8 cellular contexts compared by ENCODE assay signal in the genomic region with DNA sequence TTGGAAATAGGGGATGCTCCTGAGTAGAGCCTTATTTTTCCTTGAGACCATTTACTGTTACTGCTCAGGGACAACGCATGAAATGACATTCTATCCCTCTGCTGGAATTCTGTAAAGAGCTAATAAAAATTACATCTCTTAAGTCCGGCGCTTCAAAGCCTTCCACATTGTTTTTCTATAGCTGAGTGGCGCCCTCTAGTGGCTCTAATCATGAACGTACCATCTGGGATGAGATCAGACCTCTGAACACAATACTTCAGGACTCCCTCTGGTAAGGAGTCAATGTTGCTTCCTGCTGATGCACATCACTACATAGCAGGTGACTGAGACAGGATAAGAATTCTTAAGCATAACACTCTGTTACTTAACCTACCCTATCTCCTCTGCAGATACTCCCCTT. TPM values are rescaled to one million over a fixed set of nuclear protein-coding genes. Genes with fewer than 3 reads are reported as not detected.
DNase-seq lines count a peak whose midpoint lies in the region; ATAC-seq and TF ChIP-seq lines count a peak whose summit lies in the region.

No MANE protein-coding gene starts in this region.

- no peak overlapping the region for H3K4me2 ChIP-seq in GM23338

- H4K20me1 ChIP-seq in GM23338 (replicated peaks; ENCODE audit: insufficient read depth), result no peaks in the 10 kb centered on the region

- H3K36me3 Mint-ChIP-seq in GM23338 (ENCODE audit: low read depth), result no peaks in the 10 kb centered on the region; the same call in 2 of the 3 replicates

- no peaks in the 10 kb centered on the region for H3K27me3 ChIP-seq in GM23338 (ENCODE audit: insufficient read depth)

- H3K4me3 Mint-ChIP-seq in GM23338, result no peak overlapping the region

- no peak overlapping the region for H3K27ac ChIP-seq in GM23338 (ENCODE audit: low read depth)

- H3K9me3 Mint-ChIP-seq in GM23338, result no peaks in the 10 kb centered on the region

- no peak overlapping the region for H3K27ac Mint-ChIP-seq in GM23338

- no peaks in the 10 kb centered on the region for H3F3A ChIP-seq in GM23338 (replicated peaks; ENCODE audit: low read depth)

- CTCF ChIA-PET in GM10248 (lab: Yijun Ruan, JAX), result interaction anchor here (0.7 to 2.5 kb wide), 11 partner anchors 8 to 319 kb away, joined by 3 to 10 read pairs (median 4); no protein-coding TSS in a partner anchor

- TF ChIP-seq CTCF in GM10248 (IDR thresholded peaks at IDR 0.05; ENCODE audit: control extremely low read depth, extremely low read depth, low read depth, missing control alignments) (peak; percentile 50), GM23338 (conservative IDR thresholded peaks at IDR 0.05; ENCODE audit: low read depth in 2 of 2) (peak; percentile 63 to 67), astrocyte of the cerebellum (IDR thresholded peaks at IDR 0.05; ENCODE audit: low read depth, low read length, missing control alignments) (peak; percentile 59)

- H3K4me1 Mint-ChIP-seq in GM23338, result no peaks in the 10 kb centered on the region

- H2AFZ ChIP-seq in GM23338, result no peak overlapping the region

- POLR2A ChIA-PET in GM10248 (lab: Yijun Ruan, JAX), result no interaction called here

- no peaks in the 10 kb centered on the region for H3K36me3 ChIP-seq in GM23338 (ENCODE audit: insufficient read depth)

- in situ Hi-C loops in astrocyte of the cerebellum (cut with HindIII; ENCODE audit: low sequenced_read_pairs), result no loop called here

- H3K4me3 ChIP-seq in GM23338 (no peak overlapping the region), astrocyte of the cerebellum (ENCODE audit: low read depth, low read length) (no peak overlapping the region)

- peak; percentile 81 for ATAC-seq in GM23338

- no peaks in the 10 kb centered on the region for H3K27me3 Mint-ChIP-seq in GM23338 (ENCODE audit: insufficient read depth, low read depth, poor library complexity)

- DNase-seq in GM10248 (ENCODE audit: extremely low spot score), result no peak
- peak; percentile 75 for DNase-seq in GM23338 (ENCODE audit: low spot score)
- peak; percentile 66 for DNase-seq in M059J (ENCODE audit: low read depth)
- peak in 4 of 5 donors; percentile 23 to 53 (median 36) for DNase-seq in T-helper 1 cell
- peak; percentile 28 for DNase-seq in astrocyte of the cerebellum (ENCODE audit: low read depth)
- DNase-seq in iris pigment epithelial cell (ENCODE audit: low read depth), result peak; percentile 60
- DNase-seq in stimulated activated CD4-positive, alpha-beta T cell treated with anti-CD3 and anti-CD28 coated beads, Interleukin-4, amount 100 ng/mL, for 48 hours (ENCODE audit: low read depth in 2 of 2), result peak; percentile 24 to 30
- no peak for DNase-seq in NCI-H774 (lab: John Stamatoyannopoulos, UW)

- no peaks in the 10 kb centered on the region for H3K4me1 ChIP-seq in GM23338 (ENCODE audit: insufficient read depth)

- H3K79me2 ChIP-seq in GM23338 (replicated peaks; ENCODE audit: insufficient read depth), result no peaks in the 10 kb centered on the region

- H3K9me2 ChIP-seq in GM23338 (ENCODE audit: insufficient read depth), result no peaks in the 10 kb centered on the region

TF ChIP-seq in GM23338, 12 proteins besides CTCF, POLR2A, EP300 and RAD21 (continues in another document):
- TF ChIP-seq POLR2AphosphoS5 (IDR thresholded peaks at IDR 0.05; ENCODE audit: low read depth) (no peak), EZH2 (IDR thresholded peaks at IDR 0.05; ENCODE audit: low read depth, unreplicated experiment) (no peak), NANOG (IDR thresholded peaks at IDR 0.05; ENCODE audit: borderline replicate concordance) (no peak), ZNF331 (CRISPR knock-in tag; IDR thresholded peaks at IDR 0.05; ENCODE audit: low read depth) (no peak), CREB1 (CRISPR knock-in tag; IDR thresholded peaks at IDR 0.05; ENCODE audit: low read depth) (no peak)
- TF ChIP-seq, protein P1, sequence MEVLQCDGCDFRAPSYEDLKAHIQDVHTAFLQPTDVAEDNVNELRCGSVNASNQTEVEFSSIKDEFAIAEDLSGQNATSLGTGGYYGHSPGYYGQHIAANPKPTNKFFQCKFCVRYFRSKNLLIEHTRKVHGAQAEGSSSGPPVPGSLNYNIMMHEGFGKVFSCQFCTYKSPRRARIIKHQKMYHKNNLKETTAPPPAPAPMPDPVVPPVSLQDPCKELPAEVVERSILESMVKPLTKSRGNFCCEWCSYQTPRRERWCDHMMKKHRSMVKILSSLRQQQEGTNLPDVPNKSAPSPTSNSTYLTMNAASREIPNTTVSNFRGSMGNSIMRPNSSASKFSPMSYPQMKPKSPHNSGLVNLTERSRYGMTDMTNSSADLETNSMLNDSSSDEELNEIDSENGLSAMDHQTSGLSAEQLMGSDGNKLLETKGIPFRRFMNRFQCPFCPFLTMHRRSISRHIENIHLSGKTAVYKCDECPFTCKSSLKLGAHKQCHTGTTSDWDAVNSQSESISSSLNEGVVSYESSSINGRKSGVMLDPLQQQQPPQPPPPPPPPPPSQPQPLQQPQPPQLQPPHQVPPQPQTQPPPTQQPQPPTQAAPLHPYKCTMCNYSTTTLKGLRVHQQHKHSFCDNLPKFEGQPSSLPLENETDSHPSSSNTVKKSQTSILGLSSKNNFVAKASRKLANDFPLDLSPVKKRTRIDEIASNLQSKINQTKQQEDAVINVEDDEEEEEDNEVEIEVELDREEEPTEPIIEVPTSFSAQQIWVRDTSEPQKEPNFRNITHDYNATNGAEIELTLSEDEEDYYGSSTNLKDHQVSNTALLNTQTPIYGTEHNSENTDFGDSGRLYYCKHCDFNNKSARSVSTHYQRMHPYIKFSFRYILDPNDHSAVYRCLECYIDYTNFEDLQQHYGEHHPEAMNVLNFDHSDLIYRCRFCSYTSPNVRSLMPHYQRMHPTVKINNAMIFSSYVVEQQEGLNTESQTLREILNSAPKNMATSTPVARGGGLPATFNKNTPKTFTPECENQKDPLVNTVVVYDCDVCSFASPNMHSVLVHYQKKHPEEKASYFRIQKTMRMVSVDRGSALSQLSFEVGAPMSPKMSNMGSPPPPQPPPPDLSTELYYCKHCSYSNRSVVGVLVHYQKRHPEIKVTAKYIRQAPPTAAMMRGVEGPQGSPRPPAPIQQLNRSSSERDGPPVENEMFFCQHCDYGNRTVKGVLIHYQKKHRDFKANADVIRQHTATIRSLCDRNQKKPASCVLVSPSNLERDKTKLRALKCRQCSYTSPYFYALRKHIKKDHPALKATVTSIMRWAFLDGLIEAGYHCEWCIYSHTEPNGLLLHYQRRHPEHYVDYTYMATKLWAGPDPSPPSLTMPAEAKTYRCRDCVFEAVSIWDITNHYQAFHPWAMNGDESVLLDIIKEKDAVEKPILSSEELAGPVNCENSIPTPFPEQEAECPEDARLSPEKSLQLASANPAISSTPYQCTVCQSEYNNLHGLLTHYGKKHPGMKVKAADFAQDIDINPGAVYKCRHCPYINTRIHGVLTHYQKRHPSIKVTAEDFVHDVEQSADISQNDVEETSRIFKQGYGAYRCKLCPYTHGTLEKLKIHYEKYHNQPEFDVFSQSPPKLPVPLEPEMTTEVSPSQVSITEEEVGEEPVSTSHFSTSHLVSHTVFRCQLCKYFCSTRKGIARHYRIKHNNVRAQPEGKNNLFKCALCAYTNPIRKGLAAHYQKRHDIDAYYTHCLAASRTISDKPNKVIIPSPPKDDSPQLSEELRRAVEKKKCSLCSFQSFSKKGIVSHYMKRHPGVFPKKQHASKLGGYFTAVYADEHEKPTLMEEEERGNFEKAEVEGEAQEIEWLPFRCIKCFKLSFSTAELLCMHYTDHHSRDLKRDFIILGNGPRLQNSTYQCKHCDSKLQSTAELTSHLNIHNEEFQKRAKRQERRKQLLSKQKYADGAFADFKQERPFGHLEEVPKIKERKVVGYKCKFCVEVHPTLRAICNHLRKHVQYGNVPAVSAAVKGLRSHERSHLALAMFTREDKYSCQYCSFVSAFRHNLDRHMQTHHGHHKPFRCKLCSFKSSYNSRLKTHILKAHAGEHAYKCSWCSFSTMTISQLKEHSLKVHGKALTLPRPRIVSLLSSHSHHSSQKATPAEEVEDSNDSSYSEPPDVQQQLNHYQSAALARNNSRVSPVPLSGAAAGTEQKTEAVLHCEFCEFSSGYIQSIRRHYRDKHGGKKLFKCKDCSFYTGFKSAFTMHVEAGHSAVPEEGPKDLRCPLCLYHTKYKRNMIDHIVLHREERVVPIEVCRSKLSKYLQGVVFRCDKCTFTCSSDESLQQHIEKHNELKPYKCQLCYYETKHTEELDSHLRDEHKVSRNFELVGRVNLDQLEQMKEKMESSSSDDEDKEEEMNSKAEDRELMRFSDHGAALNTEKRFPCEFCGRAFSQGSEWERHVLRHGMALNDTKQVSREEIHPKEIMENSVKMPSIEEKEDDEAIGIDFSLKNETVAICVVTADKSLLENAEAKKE (CRISPR knock-in tag; IDR thresholded peaks at IDR 0.05), result no peak
- TF ChIP-seq, protein P2, sequence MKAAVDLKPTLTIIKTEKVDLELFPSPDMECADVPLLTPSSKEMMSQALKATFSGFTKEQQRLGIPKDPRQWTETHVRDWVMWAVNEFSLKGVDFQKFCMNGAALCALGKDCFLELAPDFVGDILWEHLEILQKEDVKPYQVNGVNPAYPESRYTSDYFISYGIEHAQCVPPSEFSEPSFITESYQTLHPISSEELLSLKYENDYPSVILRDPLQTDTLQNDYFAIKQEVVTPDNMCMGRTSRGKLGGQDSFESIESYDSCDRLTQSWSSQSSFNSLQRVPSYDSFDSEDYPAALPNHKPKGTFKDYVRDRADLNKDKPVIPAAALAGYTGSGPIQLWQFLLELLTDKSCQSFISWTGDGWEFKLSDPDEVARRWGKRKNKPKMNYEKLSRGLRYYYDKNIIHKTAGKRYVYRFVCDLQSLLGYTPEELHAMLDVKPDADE (IDR thresholded peaks at IDR 0.05), result no peak

RNA-seq across cellular contexts. Expression of a gene that starts 6.0 kb away (rescaled TPM):
- total RNA-seq in GM23338 (2014; rRNA removed; shearing (Covaris generic)), result 1.6 and 5.2 TPM in 2 replicates
- polyA plus RNA-seq in GM23338 (2016; fragmentation: Nextera tagmentation; extraction: Ambion mirVana), result 144 and 155 TPM in 2 replicates
- 3.1 and 3.7 TPM in 2 replicates for total RNA-seq in M059J (2014; rRNA removed; shearing (Covaris generic))

RNA-seq across cellular contexts. Expression of a gene that starts 6.2 kb away (rescaled TPM):
- 54.3 and 60.8 TPM in 2 replicates for total RNA-seq in GM23338 (2014; rRNA removed; shearing (Covaris generic))
- polyA plus RNA-seq in GM23338 (2016; fragmentation: Nextera tagmentation; extraction: Ambion mirVana), result 52.3 and 61.1 TPM in 2 replicates
- total RNA-seq in M059J (2014; rRNA removed; shearing (Covaris generic)), result 168 and 189 TPM in 2 replicates

Comparison
In these comparisons a context has a peak if more than half of its experiments do, and no peak if none do; other contexts are left out.
1. DNase-seq: peak in GM23338 (single experiment), M059J (single experiment), T-helper 1 cell (4 of 5), astrocyte of the cerebellum (single experiment), iris pigment epithelial cell (single experiment) and stimulated activated CD4-positive, alpha-beta T cell treated with anti-CD3 and anti-CD28 coated beads, Interleukin-4, amount 100 ng/mL, for 48 hours (2 of 2); none in GM10248 (single experiment) and NCI-H774 (single experiment).
2. Peak in every context shown above with its lines, with median percentiles within 50 percentile points of each other: CTCF ChIP-seq.